ENCODE assay signal across 22 cellular contexts in the genomic region with DNA sequence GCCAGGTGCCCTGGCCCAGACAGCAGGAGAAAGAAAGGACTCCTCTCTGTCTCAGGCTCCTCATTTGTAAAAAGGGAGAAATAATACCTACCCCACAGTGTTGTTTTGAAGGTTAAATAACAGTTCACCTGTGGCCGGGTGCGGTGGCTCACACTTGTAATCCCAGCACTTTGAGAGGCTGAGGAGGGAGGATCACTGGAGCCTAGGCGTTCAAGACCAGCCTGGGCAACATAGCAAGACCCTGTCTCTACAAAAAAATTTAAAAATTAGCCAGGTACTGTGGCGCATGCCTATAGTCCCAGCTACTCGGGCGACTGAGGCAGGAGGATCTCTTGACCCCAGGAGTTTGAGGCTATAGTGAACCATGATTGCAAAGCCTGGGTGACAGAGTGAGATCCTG. TPM values are rescaled to one million over a fixed set of nuclear protein-coding genes. Genes with fewer than 3 reads are reported as not detected.
DNase-seq lines count a peak whose midpoint lies in the region; ATAC-seq, FAIRE-seq and TF ChIP-seq lines count a peak whose summit lies in the region.
"Had no signal": no experiment of that assay in that cellular context is flagged by ENCODE, and none has a peak within 500 bp of the region (broad histone marks: within the 10 kb centered on the region; RNA-seq: fewer than 3 reads in every experiment).

No MANE protein-coding gene starts in this region.

- TF ChIP-seq POLR2A in K562 (conservative IDR thresholded peaks at IDR 0.05), result no peak

- no peak overlapping the region for H3K27ac Mint-ChIP-seq in activated CD4-positive, alpha-beta T cell treated with anti-CD3 and anti-CD28 coated beads, Interleukin-2, amount 10 ng/mL, durations not matched to agents 24 days and 14 days
- peak overlapping the region; percentile 96 for H3K27ac Mint-ChIP-seq in neural crest cell (ENCODE audit: unreplicated experiment)

- no peaks in the 10 kb centered on the region for H3K27me3 ChIP-seq in K562 (ENCODE audit: control insufficient read depth in 2 of 2, insufficient read depth in 2 of 2, low read length in 2 of 2)
- H3K27me3 ChIP-seq in PC-3 (ENCODE audit: low read length), result no peaks in the 10 kb centered on the region

- no peaks in the 10 kb centered on the region for H3K36me3 ChIP-seq in HEK293 (ENCODE audit: control insufficient read depth in 2 of 2, insufficient read depth in 1 of 2, low read length in 2 of 2)
- H3K36me3 ChIP-seq in K562 (ENCODE audit: control insufficient read depth, insufficient read depth, low read length), result no peaks in the 10 kb centered on the region
- H3K36me3 ChIP-seq in PC-3 (ENCODE audit: low read depth, low read length), result no peaks in the 10 kb centered on the region
- H3K36me3 ChIP-seq: prostate gland, stomach had no signal

- TF ChIP-seq EP300 in K562 (IDR thresholded peaks at IDR 0.05; ENCODE audit: low read length), result no peak

- H3K9me1 ChIP-seq in K562 (ENCODE audit: control insufficient read depth, insufficient read depth, low read length), result no peaks in the 10 kb centered on the region

- intact Hi-C loops in activated CD4-positive, alpha-beta T cell treated with anti-CD3 and anti-CD28 coated beads, Interleukin-2, amount 10 ng/mL, durations not matched to agents 24 days and 14 days (cut with micrococcal nuclease), result loop anchor here (10.0 kb wide), 1 partner anchor 61 kb away; no protein-coding TSS in a partner anchor
- intact Hi-C loops in K562 (cut with micrococcal nuclease), result no loop called here
- intact Hi-C loops in PC-3 (cut with micrococcal nuclease), result no loop called here

- no peaks in the 10 kb centered on the region for H3K9me2 ChIP-seq in PC-3 (replicated peaks; ENCODE audit: low read length)

- no peak for TF ChIP-seq RAD21 in K562 (CRISPR knock-in tag; conservative IDR thresholded peaks at IDR 0.05 in 1 of 2, IDR thresholded peaks at IDR 0.05 in 1 of 2)

- no peak for DNase-seq in activated CD4-positive, alpha-beta T cell treated with anti-CD3 and anti-CD28 coated beads, Interleukin-2, amount 10 ng/mL, durations not matched to agents 24 days and 14 days
- no peak for DNase-seq in activated CD4-positive, alpha-beta T cell treated with anti-CD3 and anti-CD28 coated beads for 48 hours
- no peak for DNase-seq in K562 (ENCODE audit: extremely low read depth in 1 of 4, low spot score in 3 of 4)
- DNase-seq in neural crest cell (ENCODE audit: low read depth, low spot score), result no peak
- no peak for DNase-seq in DMS153 (lab: John Stamatoyannopoulos, UW)
- DNase-seq in mucosa of gallbladder (ENCODE audit: low spot score), result no peak
- no peak for DNase-seq in PC-3
- DNase-seq: amniotic stem cell, cerebellar nuclear complex, IMR-90, left colon, NCI-H2029 treated with DMSO at 0.1 percent for 48 hours, NCI-H524, stomach had no signal

- H3K4me1 ChIP-seq in HEK293 (ENCODE audit: control insufficient read depth, insufficient read depth, low read length), result no peaks in the 10 kb centered on the region
- H3K4me1 ChIP-seq in K562 (replicated peaks in 1 of 2; ENCODE audit: control insufficient read depth in 2 of 2, insufficient read depth in 2 of 2, low read length in 2 of 2), result peaks cover 6 to 38% of the 10 kb centered on the region in 2 experiments; a peak in 4 of 5 replicates
- H3K4me1 ChIP-seq in PC-3 (ENCODE audit: insufficient read depth, low read length), result peaks cover 18% of the 10 kb centered on the region

- in situ Hi-C loops in K562 (cut with MboI), result no loop called here

- H3K4me2 ChIP-seq in K562 (ENCODE audit: insufficient read depth, low read length), result no peak overlapping the region
- no peak overlapping the region for H3K4me2 ChIP-seq in PC-3 (ENCODE audit: low read length)

- peaks cover 6% of the 10 kb centered on the region for H3K4me1 Mint-ChIP-seq in activated CD4-positive, alpha-beta T cell treated with anti-CD3 and anti-CD28 coated beads, Interleukin-2, amount 10 ng/mL, durations not matched to agents 24 days and 14 days
- H3K4me1 Mint-ChIP-seq in neural crest cell, result peaks cover 11% of the 10 kb centered on the region

- H3K79me2 ChIP-seq in K562 (ENCODE audit: control insufficient read depth, insufficient read depth, low read length) (no peaks in the 10 kb centered on the region), PC-3 (ENCODE audit: low read length) (no peaks in the 10 kb centered on the region)

- FAIRE-seq in K562 (lab: Jason Lieb, UNC), result no peak
- FAIRE-seq: A204.1, endometrium, urothelium cell line had no signal

- POLR2A ChIA-PET in HEK293 (lab: Yijun Ruan, JAX) (interaction anchor here (1.1 kb wide), 1 partner anchor 10 kb away, joined by 3 read pairs; no protein-coding TSS in a partner anchor), K562 (lab: Yijun Ruan, JAX) (interaction anchor here (1.1 to 1.6 kb wide), 3 partner anchors 7 to 31 kb away, joined by 3 to 5 read pairs (median 4); no protein-coding TSS in a partner anchor), PC-3 (lab: Charles Lee; ENCODE audit: unreplicated experiment) (no interaction called here)

- TF ChIP-seq CTCF in HEK293 (tag by site-specific recombination; IDR thresholded peaks at IDR 0.05), result no peak
- no peak for TF ChIP-seq CTCF in K562 (IDR thresholded peaks at IDR 0.05 in 2 of 3, conservative IDR thresholded peaks at IDR 0.05 in 1 of 3; ENCODE audit: insufficient read depth in 2 of 3, low read depth in 1 of 3, low read length in 3 of 3)
- TF ChIP-seq CTCF in neural crest cell (conservative IDR thresholded peaks at IDR 0.05), result no peak
- TF ChIP-seq CTCF in PC-3 (conservative IDR thresholded peaks at IDR 0.05; ENCODE audit: low read depth, low read length), result no peak

- CTCF ChIA-PET in HEK293 (lab: Yijun Ruan, JAX) (interaction anchor here (0.6 kb wide), 1 partner anchor 1654 kb away, joined by 3 read pairs; no protein-coding TSS in a partner anchor), K562 (lab: Yijun Ruan, JAX; ENCODE audit: low intra/inter-chr PET ratio) (no interaction called here), PC-3 (lab: Charles Lee) (no interaction called here)

- H3K9me3 ChIP-seq in HEK293 (ENCODE audit: control insufficient read depth, insufficient read depth, low read depth, low read length) (no peaks in the 10 kb centered on the region), K562 (replicated peaks; ENCODE audit: control insufficient read depth, insufficient read depth, low read depth, low read length) (no peaks in the 10 kb centered on the region), PC-3 (ENCODE audit: low read length) (no peaks in the 10 kb centered on the region)
- H3K9me3 ChIP-seq: prostate gland, stomach had no signal

- H3F3A ChIP-seq in PC-3 (ENCODE audit: low read length, unreplicated experiment), result no peaks in the 10 kb centered on the region

- H3K27ac ChIP-seq in HEK293 (ENCODE audit: extremely low read depth, low read depth, low read length), result no peak overlapping the region
- H3K27ac ChIP-seq in K562 (ENCODE audit: extremely low read depth, low read depth, low read length), result no peak overlapping the region
- H3K27ac ChIP-seq in PC-3 (ENCODE audit: low read length), result no peak overlapping the region

- H3K9ac ChIP-seq in K562 (ENCODE audit: insufficient read depth in 1 of 2, low read depth in 2 of 2, low read length in 2 of 2) (0 out of 4 replicates have a peak overlapping the region, but pooled peaks of 1 of the 2 experiments have one; percentile 88), PC-3 (ENCODE audit: low read length) (no peak overlapping the region)

- H3K4me3 ChIP-seq in HEK293 (ENCODE audit: low read depth, low read length) (no peak overlapping the region), K562 (no peak overlapping the region), PC-3 (ENCODE audit: low read length) (no peak overlapping the region)
- H3K4me3 ChIP-seq: prostate gland, stomach had no signal

- no peak overlapping the region for H2AFZ ChIP-seq in K562 (ENCODE audit: low read depth, low read length)
- H2AFZ ChIP-seq in PC-3 (ENCODE audit: low read length), result no peak overlapping the region

- H3K9me3 Mint-ChIP-seq in activated CD4-positive, alpha-beta T cell treated with anti-CD3 and anti-CD28 coated beads, Interleukin-2, amount 10 ng/mL, durations not matched to agents 24 days and 14 days, result no peaks in the 10 kb centered on the region
- H3K9me3 Mint-ChIP-seq in neural crest cell, result no peaks in the 10 kb centered on the region

- peaks cover 18% of the 10 kb centered on the region for H3K27me3 Mint-ChIP-seq in activated CD4-positive, alpha-beta T cell treated with anti-CD3 and anti-CD28 coated beads, Interleukin-2, amount 10 ng/mL, durations not matched to agents 24 days and 14 days
- peaks cover 27% of the 10 kb centered on the region for H3K27me3 Mint-ChIP-seq in neural crest cell (ENCODE audit: low read depth)

- H3K4me3 Mint-ChIP-seq in activated CD4-positive, alpha-beta T cell treated with anti-CD3 and anti-CD28 coated beads, Interleukin-2, amount 10 ng/mL, durations not matched to agents 24 days and 14 days, result peak overlapping the region; percentile 80
- H3K4me3 Mint-ChIP-seq in neural crest cell, result peak overlapping the region; percentile 90

- no TSS peak for BruUV-seq in K562 (replicated peaks; lab: Mats Ljungman, UMichigan)
- BruUV-seq in PC-3 (replicated peaks; lab: Mats Ljungman, UMichigan), result no TSS peak

- no peaks in the 10 kb centered on the region for H3K36me3 Mint-ChIP-seq in activated CD4-positive, alpha-beta T cell treated with anti-CD3 and anti-CD28 coated beads, Interleukin-2, amount 10 ng/mL, durations not matched to agents 24 days and 14 days (ENCODE audit: low read depth)
- H3K36me3 Mint-ChIP-seq in neural crest cell (ENCODE audit: low read depth), result no peaks in the 10 kb centered on the region
- H3K36me3 Mint-ChIP-seq: CD14-positive monocyte had no signal

- no peak for ATAC-seq in K562
- ATAC-seq in PC-3, result no peak
- ATAC-seq: left colon, SK-N-SH treated with all-trans-retinoic acid at 6 μM for 48 hours had no signal

- no peaks in the 10 kb centered on the region for H4K20me1 ChIP-seq in K562 (replicated peaks; ENCODE audit: control insufficient read depth, insufficient read depth, low read length)
- no peaks in the 10 kb centered on the region for H4K20me1 ChIP-seq in PC-3 (ENCODE audit: low read length)

- 76% methylated on average over 6 of the region's 6 CpGs for WGBS in K562 (ENCODE audit: insufficient coverage, low coverage, missing lambda C conversion rate)

RNA-seq across cellular contexts. Expression of a gene that starts 2.5 kb away (rescaled TPM):
- total RNA-seq in activated CD4-positive, alpha-beta T cell treated with anti-CD3 and anti-CD28 coated beads, Interleukin-2, amount 10 ng/mL, durations not matched to agents 24 days and 14 days, result 0.66 and 0.72 TPM in 2 replicates
- total RNA-seq in K562 (2011; cell fraction: chromatin; rRNA removed; ENCODE audit: low replicate concordance), result 0.58 and 0.62 TPM in 2 replicates
- 0.26 and 0.33 TPM in 2 replicates for total RNA-seq in K562 (2011; cell fraction: nucleolus; rRNA removed)
- 0.59 and 0.61 TPM in 2 replicates for total RNA-seq in K562 (2011; cell fraction: nucleoplasm; rRNA removed)
- total RNA-seq in K562 (2014; rRNA removed) (not detected in 2 replicates), K562 (2014; rRNA removed; fragmentation: Illumina TruSeq; extraction: Trizol) (0.04 TPM in 1 of 2 replicates, not detected in the other), K562 (2015; rRNA removed; fragmentation: Illumina TruSeq; extraction: Trizol) (0.11 TPM in 1 of 2 replicates, not detected in the other), K562 (2021) (0.11 and 0.13 TPM in 2 replicates), neural crest cell (3.7 and 3.8 TPM in 2 replicates), mucosa of gallbladder (8.5 TPM), PC-3 (2014; rRNA removed) (9.0 and 9.3 TPM in 2 replicates)
- polyA plus RNA-seq in K562 (2011; rRNA removed) (0.07 and 0.08 TPM in 2 replicates), K562 (2014; fragmentation: Illumina TruSeq; extraction: Trizol) (0.06 and 0.10 TPM in 2 replicates), K562 (2014; fragmentation: Nextera tagmentation; extraction: Ambion mirVana) (under 1 TPM; 0.30 to 0.35 TPM), K562 (2014; rRNA removed) (0.09 and 0.13 TPM in 2 replicates)
- 0.04 and 0.09 TPM in 2 replicates for polyA plus RNA-seq in K562 (2011; cell fraction: cytosol; rRNA removed)
- polyA plus RNA-seq in K562 (2011; cell fraction: nucleus; rRNA removed), result 0.47 and 0.80 TPM in 2 replicates
- 0.10 and 0.13 TPM in 2 replicates for polyA plus RNA-seq in K562 (2012)
- 0.18 and 0.24 TPM in 2 replicates for polyA minus RNA-seq in K562 (2011; rRNA and poly(A)+ RNA removed)
- polyA minus RNA-seq in K562 (2011; cell fraction: cytosol; rRNA and poly(A)+ RNA removed), result not detected in 2 replicates
- polyA minus RNA-seq in K562 (2011; cell fraction: nucleus; rRNA and poly(A)+ RNA removed), result 0.11 and 0.13 TPM in 2 replicates
- total RNA-seq: mononuclear cell had no signal
- polyA plus RNA-seq: CD14-positive monocyte had no signal

RNA-seq across cellular contexts. Expression of a gene that starts 55.5 kb away (rescaled TPM):
- total RNA-seq in activated CD4-positive, alpha-beta T cell treated with anti-CD3 and anti-CD28 coated beads, Interleukin-2, amount 10 ng/mL, durations not matched to agents 24 days and 14 days, result 138 and 141 TPM in 2 replicates
- total RNA-seq in K562 (2011; cell fraction: chromatin; rRNA removed; ENCODE audit: low replicate concordance), result 110 and 300 TPM in 2 replicates
- 71.2 and 83.3 TPM in 2 replicates for total RNA-seq in K562 (2011; cell fraction: nucleolus; rRNA removed)
- 149 and 200 TPM in 2 replicates for total RNA-seq in K562 (2011; cell fraction: nucleoplasm; rRNA removed)
- total RNA-seq in K562 (2014; rRNA removed) (75.6 and 77.7 TPM in 2 replicates), K562 (2014; rRNA removed; fragmentation: Illumina TruSeq; extraction: Trizol) (68.4 and 70.8 TPM in 2 replicates), K562 (2015; rRNA removed; fragmentation: Illumina TruSeq; extraction: Trizol) (84.2 and 91.4 TPM in 2 replicates), K562 (2021) (93.1 and 93.2 TPM in 2 replicates), neural crest cell (109 and 112 TPM in 2 replicates), mucosa of gallbladder (78.0 TPM), PC-3 (2014; rRNA removed) (62.0 and 78.2 TPM in 2 replicates)
- polyA plus RNA-seq in K562 (2011; rRNA removed) (69.6 and 82.0 TPM in 2 replicates), K562 (2014; fragmentation: Illumina TruSeq; extraction: Trizol) (116 and 132 TPM in 2 replicates), K562 (2014; fragmentation: Nextera tagmentation; extraction: Ambion mirVana) (10 to 100 TPM; 15.9 to 18.4 TPM), K562 (2014; rRNA removed) (119 and 128 TPM in 2 replicates)
- 37.1 and 75.0 TPM in 2 replicates for polyA plus RNA-seq in K562 (2011; cell fraction: cytosol; rRNA removed)
- polyA plus RNA-seq in K562 (2011; cell fraction: nucleus; rRNA removed), result 90.7 and 117 TPM in 2 replicates
- 67.1 and 100 TPM in 2 replicates for polyA plus RNA-seq in K562 (2012)
- 82.9 and 102 TPM in 2 replicates for polyA minus RNA-seq in K562 (2011; rRNA and poly(A)+ RNA removed)
- polyA minus RNA-seq in K562 (2011; cell fraction: cytosol; rRNA and poly(A)+ RNA removed), result 30.6 and 39.6 TPM in 2 replicates
- 32.4 and 56.8 TPM in 2 replicates for polyA minus RNA-seq in K562 (2011; cell fraction: nucleus; rRNA and poly(A)+ RNA removed)
